Comparison of ENCODE assay signal across 12 cellular contexts in the genomic region with DNA sequence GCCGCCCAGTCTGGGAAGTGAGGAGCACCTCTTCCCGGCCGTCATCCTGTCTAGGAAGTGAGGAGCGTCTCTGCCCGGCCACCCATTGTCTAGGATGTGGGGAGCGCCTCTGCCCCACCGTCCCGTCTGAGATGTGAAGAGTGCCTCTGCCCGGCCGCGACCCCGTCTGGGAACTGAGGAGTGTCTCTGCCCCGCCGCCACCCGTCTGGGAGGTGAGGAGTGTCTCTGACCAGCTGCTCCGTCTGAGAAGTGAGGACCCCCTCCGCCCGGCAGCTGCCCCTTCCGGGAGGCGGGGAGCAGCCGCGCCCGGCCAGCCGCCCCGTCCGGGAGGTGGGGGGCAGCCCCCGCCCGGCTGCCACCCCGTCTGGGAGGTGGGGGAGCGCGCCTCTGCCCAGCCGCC. TPM values are rescaled to one million over a fixed set of nuclear protein-coding genes. Genes with fewer than 3 reads are reported as not detected.
"Had no signal": no experiment of that assay in that cellular context is flagged by ENCODE, and none has a peak within 500 bp of the region (broad histone marks: within the 10 kb centered on the region; RNA-seq: fewer than 3 reads in every experiment).

No MANE protein-coding gene starts in this region.

RNA-seq across cellular contexts. Expression of a gene that starts 9.1 kb away (rescaled TPM):
- total RNA-seq: stomach, subcutaneous adipose tissue, suprapubic skin, testis, thoracic aorta, thyroid gland, tibial nerve, transverse colon, upper lobe of right lung, ureter, vagina had no signal
- polyA plus RNA-seq: urinary bladder had no signal
